Comparison of ENCODE assay signal across 8 cellular contexts in the genomic region with DNA sequence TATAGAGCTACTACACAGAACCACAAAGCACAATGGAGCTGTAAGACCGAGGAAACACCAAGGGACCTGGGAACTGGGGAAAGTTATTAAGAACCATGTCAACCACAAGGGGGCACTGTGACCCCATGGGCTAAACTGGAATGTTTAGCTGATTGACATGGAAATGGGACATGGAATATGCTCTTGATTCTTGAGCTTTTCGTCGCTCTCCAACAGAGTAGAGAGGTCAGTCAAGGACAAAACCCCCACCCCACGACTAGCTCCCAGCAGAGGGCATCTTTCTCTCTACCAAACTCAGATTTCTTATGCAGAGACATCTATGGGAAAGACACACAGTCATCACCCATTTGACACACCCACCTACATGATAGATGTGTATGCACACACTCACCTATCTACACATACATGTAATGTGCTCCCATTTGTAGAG. TPM values are rescaled to one million over a fixed set of nuclear protein-coding genes. Genes with fewer than 3 reads are reported as not detected.
DNase-seq lines count a peak whose midpoint lies in the region; ATAC-seq and TF ChIP-seq lines count a peak whose summit lies in the region.

No MANE protein-coding gene starts in this region.

- POLR2A ChIA-PET in HCT116 (lab: Charles Lee): interaction anchor here (1.0 to 1.6 kb wide), 5 partner anchors 26 to 93 kb away, joined by 3 to 6 read pairs (median 4); no protein-coding TSS in a partner anchor

- H4K20me1 ChIP-seq in HCT116 (ENCODE audit: insufficient read depth): no peaks in the 10 kb centered on the region

- TF ChIP-seq POLR2A in HCT116 (IDR thresholded peaks at IDR 0.05; ENCODE audit: borderline replicate concordance, extremely low read depth, insufficient read depth, insufficient read length) (no peak), breast epithelium (IDR thresholded peaks at IDR 0.05) (no peak)

- no TSS peak for BruUV-seq in HCT116 (replicated peaks; lab: Mats Ljungman, UMichigan)

- H3K4me1 ChIP-seq in HCT116 (ENCODE audit: control insufficient read depth in 1 of 2, insufficient read depth in 2 of 2, low read length in 2 of 2): peaks cover 0 to 4% of the 10 kb centered on the region in 2 experiments; a peak in 1 of 4 replicates
- no peaks in the 10 kb centered on the region for H3K4me1 ChIP-seq in breast epithelium

- no peak overlapping the region for H3K4me3 ChIP-seq in HCT116 (replicated peaks in 1 of 2; ENCODE audit: low read depth in 1 of 2, low read length in 2 of 2)
- H3K4me3 ChIP-seq in WI38 (ENCODE audit: low read depth, low read length): no peak overlapping the region
- H3K4me3 ChIP-seq in breast epithelium: no peak overlapping the region

- CTCF ChIA-PET in HCT116 (lab: Charles Lee): interaction anchor here (0.6 to 4.0 kb wide), 44 partner anchors 9 to 542 kb away, joined by 3 to 148 read pairs (median 4); partner anchors contain the start of genes CHD8, NDRG2, RNASE13 and RNASE7

- TF ChIP-seq CTCF in C4-2B (conservative IDR thresholded peaks at IDR 0.05) (peak; percentile 92), HCT116 (IDR thresholded peaks at IDR 0.05 in 2 of 3, conservative IDR thresholded peaks at IDR 0.05 in 1 of 3; ENCODE audit: borderline replicate concordance in 1 of 3, insufficient read depth in 1 of 3, low read depth in 2 of 3, low read length in 2 of 3) (peak; percentile 86 to 95 (median 95)), WI38 (IDR thresholded peaks at IDR 0.05; ENCODE audit: low read depth, low read length) (peak; percentile 87), breast epithelium (IDR thresholded peaks at IDR 0.05) (peak; percentile 93 to 95 (median 94))

- no peaks in the 10 kb centered on the region; a peak in 1 of 4 replicates for H3K36me3 ChIP-seq in HCT116 (ENCODE audit: control insufficient read depth in 1 of 2, insufficient read depth in 2 of 2, low read length in 2 of 2)
- no peaks in the 10 kb centered on the region for H3K36me3 ChIP-seq in breast epithelium

- H3K4me2 ChIP-seq in HCT116 (ENCODE audit: low read length): peak overlapping the region; percentile 14; the same call in 1 of the 2 replicates

- RAD21 ChIA-PET in HCT116 (lab: Charles Lee; ENCODE audit: low non-redundant PET in 1 of 2, low total read pairs in 2 of 2, uncharacterized antibody in 2 of 2, unreplicated experiment in 2 of 2): interaction anchor here (1.0 to 3.6 kb wide), 13 partner anchors 9 to 112 kb away, joined by 3 to 30 read pairs (median 5); partner anchors contain the start of gene ARHGEF40 (in 1 of the 2)

- TF ChIP-seq RAD21 in HCT116 (IDR thresholded peaks at IDR 0.05; ENCODE audit: low read depth): peak; percentile 94

- no peaks in the 10 kb centered on the region for H3K79me2 ChIP-seq in HCT116 (ENCODE audit: insufficient read depth, low read length)

- DNase-seq in HCT116 (ENCODE audit: low read depth, low spot score): peak; percentile 80
- DNase-seq in NCI-H226: peak; percentile 57
- DNase-seq in breast epithelium (ENCODE audit: low spot score in 2 of 2): peak; percentile 84 to 85
- peak; percentile 81 for DNase-seq in iris pigment epithelial cell (ENCODE audit: low read depth)
- DNase-seq in stimulated activated CD4-positive, alpha-beta T cell treated with anti-CD3 and anti-CD28 coated beads, Interleukin-15, amount 100 ng/mL, for 1 hour (ENCODE audit: low read depth in 1 of 2, low spot score in 1 of 2): peak; percentile 55 to 60

- ATAC-seq in HCT116 (peak; percentile 97), GM19452 (IDR thresholded peaks at IDR 0.05; ENCODE audit: unreplicated experiment) (no peak)

- H3K27me3 ChIP-seq in HCT116 (ENCODE audit: insufficient read depth, low read length): peaks cover 18% of the 10 kb centered on the region; the same call in 1 of the 2 replicates
- H3K27me3 ChIP-seq in breast epithelium: no peaks in the 10 kb centered on the region

- intact Hi-C loops in HCT116 (cut with micrococcal nuclease) (loop anchor here (1.0 to 10.0 kb wide), 4 partner anchors 26 to 540 kb away; no protein-coding TSS in a partner anchor), breast epithelium (cut with DNase I; ENCODE audit: low total_unique reads) (loop anchor here (2.0 to 5.0 kb wide), 2 partner anchors 24 to 78 kb away; no protein-coding TSS in a partner anchor)

- no peak overlapping the region for H2AFZ ChIP-seq in HCT116 (ENCODE audit: low read depth, low read length, poor library complexity, severe bottlenecking)

- H3K9ac ChIP-seq in HCT116 (ENCODE audit: low read length): no peak overlapping the region

- no peaks in the 10 kb centered on the region for H3K9me2 ChIP-seq in HCT116 (ENCODE audit: insufficient read depth)

- H3K9me3 ChIP-seq in HCT116 (ENCODE audit: control insufficient read depth in 1 of 2, insufficient read depth in 1 of 2, low read depth in 1 of 2, low read length in 2 of 2) (no peaks in the 10 kb centered on the region), breast epithelium (no peaks in the 10 kb centered on the region)

- no peak overlapping the region for H3K27ac ChIP-seq in C4-2B
- H3K27ac ChIP-seq in HCT116 (ENCODE audit: low read depth, low read length): no peak overlapping the region
- H3K27ac ChIP-seq in breast epithelium: peak overlapping the region in 1 of 2 donors; percentile 52

TF ChIP-seq in HCT116, 20 proteins besides CTCF, POLR2A, EP300 and RAD21:
- TF ChIP-seq CEBPB (IDR thresholded peaks at IDR 0.05; ENCODE audit: low read depth) (no peak), SIN3A (IDR thresholded peaks at IDR 0.05; ENCODE audit: low read depth) (no peak), POLR2AphosphoS5 (IDR thresholded peaks at IDR 0.05; ENCODE audit: low read depth, low read length) (no peak), CBX3 (IDR thresholded peaks at IDR 0.05; ENCODE audit: low read depth) (peak; percentile 23; the same call in 1 of the 2 replicates), ZNF274 (IDR thresholded peaks at IDR 0.05; ENCODE audit: low read depth, low read length) (no peak), ZFX (IDR thresholded peaks at IDR 0.05) (no peak), EGR1 (IDR thresholded peaks at IDR 0.05; ENCODE audit: low read depth) (no peak), EZH2phosphoT487 (IDR thresholded peaks at IDR 0.05; ENCODE audit: borderline replicate concordance) (no peak)
- TF ChIP-seq, protein P1, sequence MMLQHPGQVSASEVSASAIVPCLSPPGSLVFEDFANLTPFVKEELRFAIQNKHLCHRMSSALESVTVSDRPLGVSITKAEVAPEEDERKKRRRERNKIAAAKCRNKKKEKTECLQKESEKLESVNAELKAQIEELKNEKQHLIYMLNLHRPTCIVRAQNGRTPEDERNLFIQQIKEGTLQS (IDR thresholded peaks at IDR 0.05): no peak

RNA-seq across cellular contexts. Expression of gene NDRG2, which starts 10.1 kb away (rescaled TPM):
- total RNA-seq in HCT116 (2021; ENCODE audit: unreplicated experiment) (18.9 TPM), breast epithelium (100 to 1,000 TPM; 251 to 693 (median 258) TPM)
- polyA plus RNA-seq in HCT116 (2012): 16.1 and 20.7 TPM in 2 replicates

RNA-seq across cellular contexts. Expression of gene TPPP2, which starts 15.2 kb away (rescaled TPM):
- total RNA-seq in HCT116 (2021; ENCODE audit: unreplicated experiment) (not detected), breast epithelium (under 1 TPM in 1 of 3 donors, not detected in 2; 0.15 TPM)
- not detected in 2 replicates for polyA plus RNA-seq in HCT116 (2012)

RNA-seq across cellular contexts. Expression of gene SLC39A2, which starts 15.7 kb away (rescaled TPM):
- total RNA-seq in HCT116 (2021; ENCODE audit: unreplicated experiment) (not detected), breast epithelium (under 1 TPM in 1 of 3 donors, not detected in 2; 0.59 TPM)
- not detected in 2 replicates for polyA plus RNA-seq in HCT116 (2012)

RNA-seq across cellular contexts. Expression of gene RNASE13, which starts 19.8 kb away (rescaled TPM):
- total RNA-seq in HCT116 (2021; ENCODE audit: unreplicated experiment) (0.15 TPM), breast epithelium (not detected)
- polyA plus RNA-seq in HCT116 (2012): not detected in 2 replicates

RNA-seq across cellular contexts. Expression of gene METTL17, which starts 25.0 kb away (rescaled TPM):
- total RNA-seq in HCT116 (2021; ENCODE audit: unreplicated experiment) (93.5 TPM), breast epithelium (100 to 1,000 TPM in 1 of 3 donors, 10 to 100 TPM in 2; 78.6 to 105 (median 89.5) TPM)
- polyA plus RNA-seq in HCT116 (2012): 51.6 and 61.8 TPM in 2 replicates

Comparison
In these comparisons a context has a peak if more than half of its experiments do, and no peak if none do; other contexts are left out.
1. RNA of gene NDRG2, which starts 10.1 kb away (total RNA-seq): 251 to 693 TPM in breast epithelium; 18.9 TPM in HCT116 (single experiment); every median in the first group is over 10 times any median in the second.
2. Peak in every context shown above with its lines, with median percentiles within 50 percentile points of each other: CTCF ChIP-seq and DNase-seq.